22 cellular contexts compared by ENCODE assay signal in genomic region chr9:90991953-90992352, GRCh38.
DNase-seq lines count a peak whose midpoint lies in the region; ATAC-seq and TF ChIP-seq lines count a peak whose summit lies in the region.
"Had no signal": no experiment of that assay in that cellular context is flagged by ENCODE, and none has a peak within 500 bp of the region (broad histone marks: within the 10 kb centered on the region; RNA-seq: fewer than 3 reads in every experiment).

No MANE protein-coding gene starts in this region.

- H3K27ac ChIP-seq in mammary epithelial cell (ENCODE audit: insufficient read depth, low read depth, low read length): peak overlapping the region; percentile 72
- H3K27ac ChIP-seq in left ventricle myocardium inferior (replicated peaks): no peak overlapping the region
- no peak overlapping the region for H3K27ac ChIP-seq in MM.1S (ENCODE audit: low read length)
- H3K27ac ChIP-seq: adrenal gland, ovary, suprapubic skin had no signal

- H3K27ac Mint-ChIP-seq in stimulated activated memory B cell treated with anti-CD40 and anti-IgM and Interleukin-4, amounts not matched to agents 10 μg/mL and 1 μg/mL and 100 μg/mL, for 72 hours: no peak overlapping the region
- H3K27ac Mint-ChIP-seq: effector memory CD8-positive, alpha-beta T cell had no signal

- CTCF ChIA-PET in mammary epithelial cell (lab: Charles Lee; ENCODE audit: low non-redundant PET): no interaction called here

- H3K9me2 ChIP-seq in MM.1S (replicated peaks; ENCODE audit: insufficient read depth, low read length): no peaks in the 10 kb centered on the region

- in situ Hi-C loops in mammary epithelial cell (cut with MboI; ENCODE audit: low sequenced_read_pairs in 2 of 2): no loop called here

- no peaks in the 10 kb centered on the region for H3K79me2 ChIP-seq in mammary epithelial cell (ENCODE audit: insufficient read depth, low read length)
- no peaks in the 10 kb centered on the region for H3K79me2 ChIP-seq in MM.1S (ENCODE audit: low read length)

- DNase-seq in HCEC 1CT (peak; percentile 73), mammary epithelial cell (peak; percentile 25), kidney tubule cell (ENCODE audit: low spot score) (peak; percentile 37), stromal cell of bone marrow (ENCODE audit: low read depth) (peak; percentile 54), left ventricle myocardium inferior (no peak), MM.1S (no peak), putamen (ENCODE audit: low spot score) (no peak)
- DNase-seq: activated CD4-positive, alpha-beta T cell treated with anti-CD3 and anti-CD28 coated beads for 48 hours; activated effector memory CD4-positive, alpha-beta T cell treated with Interleukin-2 at 50 U/mL for 16 hours; adrenal gland; C1 segment of cervical spinal cord; cerebellar nuclear complex; DMS 273 treated with DMSO at 0.1 percent for 48 hours; effector memory CD8-positive, alpha-beta T cell; GF-D8; NCI-H1417; NCI-H82; ovary; stimulated activated CD4-positive, alpha-beta T cell treated with anti-CD3 and anti-CD28 coated beads, Interleukin-4, amount 100 ng/mL, for 1 hour had no signal

- H3K36me3 ChIP-seq in mammary epithelial cell (ENCODE audit: insufficient read depth, low read length): no peaks in the 10 kb centered on the region
- H3K36me3 ChIP-seq in left ventricle myocardium inferior: no peaks in the 10 kb centered on the region
- H3K36me3 ChIP-seq in MM.1S (replicated peaks; ENCODE audit: insufficient read depth, low read length): no peaks in the 10 kb centered on the region
- H3K36me3 ChIP-seq: adrenal gland, ovary, suprapubic skin had no signal

- BruUV-seq in mammary epithelial cell (replicated peaks; lab: Mats Ljungman, UMichigan): no TSS peak

- no peaks in the 10 kb centered on the region for H3K36me3 Mint-ChIP-seq in stimulated activated memory B cell treated with anti-CD40 and anti-IgM and Interleukin-4, amounts not matched to agents 10 μg/mL and 1 μg/mL and 100 μg/mL, for 72 hours

- no peak overlapping the region for H3K4me3 Mint-ChIP-seq in stimulated activated memory B cell treated with anti-CD40 and anti-IgM and Interleukin-4, amounts not matched to agents 10 μg/mL and 1 μg/mL and 100 μg/mL, for 72 hours
- H3K4me3 Mint-ChIP-seq: effector memory CD8-positive, alpha-beta T cell had no signal

- TF ChIP-seq CTCF in mammary epithelial cell (conservative IDR thresholded peaks at IDR 0.05 in 1 of 2, IDR thresholded peaks at IDR 0.05 in 1 of 2; ENCODE audit: extremely low read depth in 1 of 2, insufficient read depth in 1 of 2, low read depth in 1 of 2, low read length in 2 of 2) (no peak), left ventricle myocardium inferior (IDR thresholded peaks at IDR 0.05; ENCODE audit: borderline replicate concordance) (no peak), MM.1S (IDR thresholded peaks at IDR 0.05; ENCODE audit: low read length) (no peak)

- no peaks in the 10 kb centered on the region for H3K4me1 Mint-ChIP-seq in stimulated activated memory B cell treated with anti-CD40 and anti-IgM and Interleukin-4, amounts not matched to agents 10 μg/mL and 1 μg/mL and 100 μg/mL, for 72 hours

- no peak overlapping the region for H3K4me2 ChIP-seq in mammary epithelial cell (ENCODE audit: insufficient read depth, low read depth, low read length)
- no peak overlapping the region for H3K4me2 ChIP-seq in MM.1S (ENCODE audit: low read depth, low read length)

- dilution Hi-C loops in mammary epithelial cell (cut with HindIII; ENCODE audit: low sequenced_read_pairs): no loop called here

- H3K27me3 Mint-ChIP-seq in stimulated activated memory B cell treated with anti-CD40 and anti-IgM and Interleukin-4, amounts not matched to agents 10 μg/mL and 1 μg/mL and 100 μg/mL, for 72 hours: no peaks in the 10 kb centered on the region

- H2AFZ ChIP-seq in mammary epithelial cell (ENCODE audit: low read depth, low read length) (no peak overlapping the region), MM.1S (ENCODE audit: low read length) (no peak overlapping the region)

- no peak overlapping the region for H3K4me3 ChIP-seq in mammary epithelial cell (replicated peaks in 1 of 3; ENCODE audit: insufficient read depth in 1 of 3, low read depth in 2 of 3, low read length in 3 of 3)
- H3K4me3 ChIP-seq in left ventricle myocardium inferior: no peak overlapping the region
- no peak overlapping the region for H3K4me3 ChIP-seq in MM.1S (ENCODE audit: low read length)
- H3K4me3 ChIP-seq: adrenal gland, ovary, suprapubic skin had no signal

- H3F3A ChIP-seq in MM.1S (ENCODE audit: insufficient read depth, low read length): no peaks in the 10 kb centered on the region

- no peak for ATAC-seq in stimulated activated memory B cell treated with anti-CD40 and anti-IgM and Interleukin-4, amounts not matched to agents 10 μg/mL and 1 μg/mL and 100 μg/mL, for 72 hours
- ATAC-seq: effector memory CD8-positive, alpha-beta T cell; Panc1 had no signal

- H3K27me3 ChIP-seq in mammary epithelial cell (ENCODE audit: insufficient read depth, low read length): no peaks in the 10 kb centered on the region
- no peaks in the 10 kb centered on the region for H3K27me3 ChIP-seq in left ventricle myocardium inferior (ENCODE audit: low read depth)
- H3K27me3 ChIP-seq in MM.1S (replicated peaks; ENCODE audit: insufficient read depth, low read length): no peaks in the 10 kb centered on the region
- H3K27me3 ChIP-seq: adrenal gland, ovary, suprapubic skin had no signal

- H3K9me3 ChIP-seq in mammary epithelial cell (replicated peaks; ENCODE audit: insufficient read depth, low read length) (no peaks in the 10 kb centered on the region), left ventricle myocardium inferior (replicated peaks) (peaks cover 36% of the 10 kb centered on the region), MM.1S (replicated peaks; ENCODE audit: insufficient read depth, low read length) (no peaks in the 10 kb centered on the region)
- H3K9me3 ChIP-seq: adrenal gland, suprapubic skin had no signal

- H3K9me3 Mint-ChIP-seq in stimulated activated memory B cell treated with anti-CD40 and anti-IgM and Interleukin-4, amounts not matched to agents 10 μg/mL and 1 μg/mL and 100 μg/mL, for 72 hours: peaks cover 9% of the 10 kb centered on the region
- H3K9me3 Mint-ChIP-seq: effector memory CD8-positive, alpha-beta T cell had no signal

- H4K20me1 ChIP-seq in mammary epithelial cell (ENCODE audit: insufficient read depth, low read length) (no peaks in the 10 kb centered on the region), MM.1S (ENCODE audit: insufficient read depth, low read length) (no peaks in the 10 kb centered on the region)

- H3K4me1 ChIP-seq in mammary epithelial cell (ENCODE audit: insufficient read depth, low read length) (peaks cover 34% of the 10 kb centered on the region), left ventricle myocardium inferior (no peaks in the 10 kb centered on the region), MM.1S (ENCODE audit: low read length) (peaks cover 16% of the 10 kb centered on the region; the same call in 1 of the 2 replicates)
- H3K4me1 ChIP-seq: adrenal gland had no signal

- intact Hi-C loops in mammary epithelial cell (cut with micrococcal nuclease): loop anchor here (1.0 to 2.0 kb wide), 2 partner anchors 22 to 49 kb away; no protein-coding TSS in a partner anchor
- intact Hi-C loops in left ventricle myocardium inferior (cut with micrococcal nuclease): no loop called here

- H3K9ac ChIP-seq in mammary epithelial cell (ENCODE audit: insufficient read depth, low read length) (peak overlapping the region; percentile 44), MM.1S (ENCODE audit: low read length) (no peak overlapping the region)

- WGBS in mammary epithelial cell (ENCODE audit: low coverage, missing lambda C conversion rate): 100% methylated on average over 1 of the region's 1 CpG

Comparison
In these comparisons a context has a peak if more than half of its experiments do, and no peak if none do; other contexts are left out.
1. DNase-seq: peak in HCEC 1CT (single experiment), mammary epithelial cell (single experiment), kidney tubule cell (single experiment) and stromal cell of bone marrow (single experiment); none in left ventricle myocardium inferior (single experiment), MM.1S (single experiment) and putamen (single experiment).